In the genomic region with DNA sequence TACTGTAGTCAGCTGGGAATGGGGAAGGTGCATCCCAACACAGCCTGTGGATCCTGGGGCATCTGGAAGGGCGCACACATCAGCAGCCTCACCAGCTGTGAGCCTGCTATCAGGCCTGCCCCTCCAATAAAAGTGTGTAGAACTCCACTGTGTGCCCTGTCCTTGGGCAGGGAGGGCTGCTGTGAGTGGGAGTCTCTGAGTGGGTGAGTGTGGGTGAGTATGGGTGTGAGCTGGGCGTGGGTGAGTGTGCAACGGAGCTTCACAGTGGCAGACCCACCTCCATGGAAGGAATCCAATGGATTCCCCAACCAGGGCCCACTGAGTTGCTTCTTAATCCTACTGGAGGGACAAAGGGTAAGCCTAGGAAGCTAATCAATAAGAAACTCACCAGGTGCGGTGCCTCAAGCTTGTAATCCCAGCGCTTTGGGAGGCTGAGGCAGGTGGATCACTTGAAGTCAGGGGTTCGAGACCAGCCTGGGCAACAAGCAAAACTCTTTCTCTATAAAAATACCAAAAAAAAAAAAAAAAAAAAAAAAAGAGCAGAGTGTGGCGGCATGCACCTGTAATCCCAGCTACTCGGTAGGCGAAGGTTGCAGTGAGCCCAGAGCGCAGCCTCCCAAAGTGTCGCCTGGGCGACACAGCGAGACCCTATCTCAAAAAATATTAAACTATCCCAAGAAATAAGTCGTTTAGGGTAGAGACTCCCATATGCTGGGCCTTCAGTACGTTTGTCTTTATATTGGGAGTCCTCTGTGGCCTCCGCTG, we compare ENCODE assay signal across 1 cellular context.
TF ChIP-seq lines count a peak whose summit lies in the region.

No MANE protein-coding gene starts in this region.

TF ChIP-seq in GM23338, 12 proteins besides CTCF, POLR2A, EP300 and RAD21 (continued from another document):
- TF ChIP-seq, protein P1, sequence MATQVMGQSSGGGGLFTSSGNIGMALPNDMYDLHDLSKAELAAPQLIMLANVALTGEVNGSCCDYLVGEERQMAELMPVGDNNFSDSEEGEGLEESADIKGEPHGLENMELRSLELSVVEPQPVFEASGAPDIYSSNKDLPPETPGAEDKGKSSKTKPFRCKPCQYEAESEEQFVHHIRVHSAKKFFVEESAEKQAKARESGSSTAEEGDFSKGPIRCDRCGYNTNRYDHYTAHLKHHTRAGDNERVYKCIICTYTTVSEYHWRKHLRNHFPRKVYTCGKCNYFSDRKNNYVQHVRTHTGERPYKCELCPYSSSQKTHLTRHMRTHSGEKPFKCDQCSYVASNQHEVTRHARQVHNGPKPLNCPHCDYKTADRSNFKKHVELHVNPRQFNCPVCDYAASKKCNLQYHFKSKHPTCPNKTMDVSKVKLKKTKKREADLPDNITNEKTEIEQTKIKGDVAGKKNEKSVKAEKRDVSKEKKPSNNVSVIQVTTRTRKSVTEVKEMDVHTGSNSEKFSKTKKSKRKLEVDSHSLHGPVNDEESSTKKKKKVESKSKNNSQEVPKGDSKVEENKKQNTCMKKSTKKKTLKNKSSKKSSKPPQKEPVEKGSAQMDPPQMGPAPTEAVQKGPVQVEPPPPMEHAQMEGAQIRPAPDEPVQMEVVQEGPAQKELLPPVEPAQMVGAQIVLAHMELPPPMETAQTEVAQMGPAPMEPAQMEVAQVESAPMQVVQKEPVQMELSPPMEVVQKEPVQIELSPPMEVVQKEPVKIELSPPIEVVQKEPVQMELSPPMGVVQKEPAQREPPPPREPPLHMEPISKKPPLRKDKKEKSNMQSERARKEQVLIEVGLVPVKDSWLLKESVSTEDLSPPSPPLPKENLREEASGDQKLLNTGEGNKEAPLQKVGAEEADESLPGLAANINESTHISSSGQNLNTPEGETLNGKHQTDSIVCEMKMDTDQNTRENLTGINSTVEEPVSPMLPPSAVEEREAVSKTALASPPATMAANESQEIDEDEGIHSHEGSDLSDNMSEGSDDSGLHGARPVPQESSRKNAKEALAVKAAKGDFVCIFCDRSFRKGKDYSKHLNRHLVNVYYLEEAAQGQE (IDR thresholded peaks at IDR 0.05; ENCODE audit: unreplicated experiment), result no peak
- no peak for TF ChIP-seq CREB1 (CRISPR knock-in tag; IDR thresholded peaks at IDR 0.05; ENCODE audit: low read depth)
TF ChIP-seq in GM23338: peak in this region for 0.
